9 cellular contexts compared by ENCODE assay signal in genomic region chr16:27326738-27327585, GRCh38. TPM values are rescaled to one million over a fixed set of nuclear protein-coding genes. Genes with fewer than 3 reads are reported as not detected.
DNase-seq lines count a peak whose midpoint lies in the region; FAIRE-seq and TF ChIP-seq lines count a peak whose summit lies in the region.
"Had no signal": no experiment of that assay in that cellular context is flagged by ENCODE, and none has a peak within 500 bp of the region (broad histone marks: within the 10 kb centered on the region; RNA-seq: fewer than 3 reads in every experiment).

No MANE protein-coding gene starts in this region.

- H3K9ac ChIP-seq in H1 (replicated peaks in 1 of 4; ENCODE audit: extremely low read depth in 1 of 4, low read depth in 3 of 4, low read length in 3 of 4) = no peak overlapping the region; a peak in 2 of 7 replicates

- H3K4ac ChIP-seq in H1 (replicated peaks; ENCODE audit: insufficient read length, low read depth, low read length) = peak overlapping the region; percentile 46

- peak overlapping the region; percentile 55; the same call in 1 of the 2 replicates for H2BK15ac ChIP-seq in H1 (ENCODE audit: low read length)

- DNase-seq in GDM1 (lab: John Stamatoyannopoulos, UW) = peak; percentile 22
- DNase-seq in Kasumi-1 (lab: John Stamatoyannopoulos, UW) = peak; percentile 34 to 55
- DNase-seq in activated CD4-positive, alpha-beta T cell treated with anti-CD3 and anti-CD28 coated beads, Interleukin-2, amount 10 ng/mL, durations not matched to agents 7 days and 5 days = peak; percentile 50
- peak; percentile 80 to 88 for DNase-seq in H1 (ENCODE audit: low read depth in 1 of 2, low spot score in 2 of 2)
- peak; percentile 92 for DNase-seq in mesenteric fat pad (ENCODE audit: low spot score)
- peak in 17 of 49 donors; percentile 8 to 63 (median 24) for DNase-seq in substantia nigra (lab: John Stamatoyannopoulos, UW)
- DNase-seq in NCI-H526 (lab: John Stamatoyannopoulos, UW) = no peak
- no peak for DNase-seq in DMS153 (lab: John Stamatoyannopoulos, UW)

- H3K56ac ChIP-seq in H1 (replicated peaks; ENCODE audit: insufficient read length, low read depth, low read length) = no peak overlapping the region

- H4K91ac ChIP-seq in H1 (replicated peaks; ENCODE audit: insufficient read length, low read length) = peak overlapping the region; percentile 86

- H3K14ac ChIP-seq in H1 (ENCODE audit: insufficient read length) = no peak overlapping the region

- peak overlapping the region; percentile 88 for H2BK20ac ChIP-seq in H1 (ENCODE audit: low read length)

- H3K18ac ChIP-seq in H1 (ENCODE audit: extremely low read depth, low read length) = peak overlapping the region; percentile 91

- no peak overlapping the region for H4K5ac ChIP-seq in H1 (ENCODE audit: insufficient read length, low read depth, low read length)

- no peak for FAIRE-seq in H1 (lab: Jason Lieb, UNC)

- H3K9me3 ChIP-seq in H1 (ENCODE audit: insufficient read depth in 2 of 2, low read depth in 1 of 2, low read length in 1 of 2) = no peaks in the 10 kb centered on the region
- H3K9me3 ChIP-seq: SJSA1 had no signal

- peaks cover 77% of the 10 kb centered on the region for H3K36me3 Mint-ChIP-seq in activated CD4-positive, alpha-beta T cell treated with anti-CD3 and anti-CD28 coated beads, Interleukin-2, amount 10 ng/mL, durations not matched to agents 7 days and 5 days (ENCODE audit: low read depth)

- peaks cover 17 to 35% (median 27%) of the 10 kb centered on the region in 4 experiments for H3K4me1 ChIP-seq in H1 (replicated peaks in 1 of 4; ENCODE audit: control insufficient read depth in 3 of 4, insufficient read depth in 4 of 4, low read length in 3 of 4)

- H4K20me1 ChIP-seq in H1 (replicated peaks in 1 of 2; ENCODE audit: control insufficient read depth in 1 of 2, insufficient read depth in 2 of 2, low read length in 2 of 2) = no peaks in the 10 kb centered on the region

- peak overlapping the region; percentile 10 to 32; a peak in 2 of 4 replicates for H3K4me2 ChIP-seq in H1 (ENCODE audit: insufficient read depth in 1 of 2, low read depth in 2 of 2, low read length in 2 of 2)

- H3K79me2 ChIP-seq in H1 (ENCODE audit: control insufficient read depth in 1 of 2, insufficient read depth in 2 of 2, low read length in 2 of 2) = peaks cover 0 to 43% of the 10 kb centered on the region in 2 experiments; a peak in 2 of 4 replicates

- 0 out of 2 replicates have a peak overlapping the region, but pooled peaks have one; percentile 28 for H4K8ac ChIP-seq in H1 (ENCODE audit: extremely low read depth, insufficient read depth, low read length)

- H2AFZ ChIP-seq in H1 (ENCODE audit: low read length) = no peak overlapping the region

- POLR2A ChIA-PET in activated CD4-positive, alpha-beta T cell treated with anti-CD3 and anti-CD28 coated beads, Interleukin-2, amount 10 ng/mL, durations not matched to agents 7 days and 5 days (lab: Charles Lee) = no interaction called here
- POLR2A ChIA-PET in H1 (lab: Charles Lee; ENCODE audit: partially characterized antibody) = interaction anchor here (0.8 to 0.9 kb wide), 2 partner anchors 9 to 93 kb away, joined by 3 read pairs; no protein-coding TSS in a partner anchor

- H2BK120ac ChIP-seq in H1 (replicated peaks; ENCODE audit: low read depth, low read length) = peak overlapping the region; percentile 91

- H3K27ac Mint-ChIP-seq in activated CD4-positive, alpha-beta T cell treated with anti-CD3 and anti-CD28 coated beads, Interleukin-2, amount 10 ng/mL, durations not matched to agents 7 days and 5 days = peak overlapping the region; percentile 85

- peak in 1 of 2 experiments; percentile 63; a peak in 1 of 3 replicates for TF ChIP-seq EP300 in H1 (IDR thresholded peaks at IDR 0.05; ENCODE audit: borderline replicate concordance in 1 of 2, low read depth in 2 of 2, low read length in 2 of 2)

- H3K79me1 ChIP-seq in H1 (ENCODE audit: low read depth, low read length) = peaks cover 3% of the 10 kb centered on the region; the same call in 1 of the 2 replicates

- peak overlapping the region in 1 of 4 experiments; percentile 17; a peak in 1 of 8 replicates for H3K4me3 ChIP-seq in H1 (ENCODE audit: extremely low read depth in 1 of 4, insufficient read depth in 2 of 4, low read depth in 3 of 4, low read length in 4 of 4)
- H3K4me3 ChIP-seq: SJSA1 had no signal

- no peak overlapping the region for H3K23ac ChIP-seq in H1 (ENCODE audit: insufficient read length)

- H3K27me3 Mint-ChIP-seq in activated CD4-positive, alpha-beta T cell treated with anti-CD3 and anti-CD28 coated beads, Interleukin-2, amount 10 ng/mL, durations not matched to agents 7 days and 5 days = no peaks in the 10 kb centered on the region

- H3K27ac ChIP-seq in H1 (ENCODE audit: low read depth, low read length) = peak overlapping the region; percentile 20; the same call in 1 of the 2 replicates
- peak overlapping the region; percentile 66 for H3K27ac ChIP-seq in substantia nigra (ENCODE audit: low read depth, low read length, poor library complexity, severe bottlenecking)
- H3K27ac ChIP-seq: SJSA1 had no signal

- TF ChIP-seq CTCF in H1 (IDR thresholded peaks at IDR 0.05; ENCODE audit: control extremely low read depth in 1 of 3, insufficient read depth in 1 of 3, low read depth in 1 of 3, low read length in 3 of 3) = no peak

- H3K4me1 Mint-ChIP-seq in activated CD4-positive, alpha-beta T cell treated with anti-CD3 and anti-CD28 coated beads, Interleukin-2, amount 10 ng/mL, durations not matched to agents 7 days and 5 days = peaks cover 81% of the 10 kb centered on the region

- H3K9me3 Mint-ChIP-seq in activated CD4-positive, alpha-beta T cell treated with anti-CD3 and anti-CD28 coated beads, Interleukin-2, amount 10 ng/mL, durations not matched to agents 7 days and 5 days = peaks cover 3% of the 10 kb centered on the region

- CTCF ChIA-PET in activated CD4-positive, alpha-beta T cell treated with anti-CD3 and anti-CD28 coated beads, Interleukin-2, amount 10 ng/mL, durations not matched to agents 7 days and 5 days (lab: Charles Lee) = interaction anchor here (1.0 to 2.1 kb wide), 2 partner anchors 9 to 92 kb away, joined by 3 to 6 read pairs; no protein-coding TSS in a partner anchor
- CTCF ChIA-PET in H1 (lab: Charles Lee; ENCODE audit: partially characterized antibody) = interaction anchor here (1.5 to 1.7 kb wide), 3 partner anchors 41 to 147 kb away, joined by 4 to 7 read pairs (median 5); no protein-coding TSS in a partner anchor

- no peaks in the 10 kb centered on the region for H3K27me3 ChIP-seq in H1 (replicated peaks in 1 of 4; ENCODE audit: control insufficient read depth in 3 of 4, extremely low read depth in 1 of 4, insufficient read depth in 3 of 4, low read length in 3 of 4)
- H3K27me3 ChIP-seq: SJSA1 had no signal

- no peaks in the 10 kb centered on the region for H3K23me2 ChIP-seq in H1 (ENCODE audit: low read depth, low read length)

- peak overlapping the region; percentile 96 for H2BK12ac ChIP-seq in H1 (ENCODE audit: low read depth, low read length)

- H3K4me3 Mint-ChIP-seq in activated CD4-positive, alpha-beta T cell treated with anti-CD3 and anti-CD28 coated beads, Interleukin-2, amount 10 ng/mL, durations not matched to agents 7 days and 5 days = peak overlapping the region; percentile 52

- TF ChIP-seq POLR2A in H1 (IDR thresholded peaks at IDR 0.05; ENCODE audit: control extremely low read depth in 1 of 2, low read depth in 2 of 2, low read length in 2 of 2) = no peak

- H2BK5ac ChIP-seq in H1 (ENCODE audit: low read depth, low read length) = peak overlapping the region; percentile 95

- no peaks in the 10 kb centered on the region for H3K36me3 ChIP-seq in H1 (ENCODE audit: control insufficient read depth in 2 of 4, insufficient read depth in 4 of 4, low read length in 3 of 4)
- H3K36me3 ChIP-seq: SJSA1 had no signal

- WGBS in H1 (ENCODE audit: extremely low coverage in 1 of 2, insufficient coverage in 1 of 2, insufficient read length in 1 of 2, insufficient replicate concordance in 2 of 2, low coverage in 1 of 2, low lambda C conversion rate in 2 of 2, missing lambda C conversion rate in 1 of 2), 2 experiments = 18% methylated on average over 17 of the region's 19 CpGs; no CpG with 5 or more reads in 1 of the 2 experiments

- 0 out of 4 replicates have a peak, but pooled peaks of 1 of the 2 experiments have one; percentile 13 for TF ChIP-seq RAD21 in H1 (IDR thresholded peaks at IDR 0.05 in 1 of 2, conservative IDR thresholded peaks at IDR 0.05 in 1 of 2; ENCODE audit: low read depth in 2 of 2, low read length in 2 of 2)

- peak overlapping the region; percentile 76; the same call in 1 of the 2 replicates for H2AK5ac ChIP-seq in H1 (ENCODE audit: low read depth, low read length)

TF ChIP-seq in H1, 55 proteins besides CTCF, POLR2A, EP300 and RAD21 (continues in another document):
- TF ChIP-seq MAFK (IDR thresholded peaks at IDR 0.05; ENCODE audit: low read depth, low read length) = no peak
- peak; percentile 36 for TF ChIP-seq CTBP2 (IDR thresholded peaks at IDR 0.05; ENCODE audit: borderline replicate concordance, insufficient read depth, insufficient read length, low read length)

RNA-seq across cellular contexts. Expression of gene IL4R, which starts 13.2 kb away (rescaled TPM):
- total RNA-seq in activated CD4-positive, alpha-beta T cell treated with anti-CD3 and anti-CD28 coated beads, Interleukin-2, amount 10 ng/mL, durations not matched to agents 7 days and 5 days = 100 to 1,000 TPM; 242 to 262 TPM
- total RNA-seq in H1 (2021; fragmentation: NEBNext Ultra II Directional; extraction: Animal tissue kit (Norgen Biotek cat#: 25700)) = 29.4 and 32.7 TPM in 2 replicates
- polyA plus RNA-seq in H1 (2011; rRNA removed) = 29.1 and 38.2 TPM in 2 replicates
- polyA plus RNA-seq in H1 (2011; cell fraction: cytosol; rRNA removed) = 25.4 TPM
- 31.2 TPM for polyA plus RNA-seq in H1 (2011; cell fraction: nucleus; rRNA removed)
- 22.5 to 25.9 TPM (median 24.5 TPM) in 4 replicates for polyA plus RNA-seq in H1 (2012, experiment 1 of 2)
- polyA plus RNA-seq in H1 (2012, experiment 2 of 2) = 21.4 TPM
- 34.5 TPM for polyA plus RNA-seq in H1 (2013, experiment 1 of 2)
- polyA plus RNA-seq in H1 (2013, experiment 2 of 2) = 34.4 TPM
- 26.9 and 37.0 TPM in 2 replicates for polyA minus RNA-seq in H1 (2011; rRNA and poly(A)+ RNA removed)
- 15.6 TPM for polyA minus RNA-seq in H1 (2011; cell fraction: cytosol; rRNA and poly(A)+ RNA removed)
- 17.7 TPM for polyA minus RNA-seq in H1 (2011; cell fraction: nucleus; rRNA and poly(A)+ RNA removed)
- total RNA-seq in mesenteric fat pad = 85.8 TPM

RNA-seq across cellular contexts. Expression of gene NSMCE1, which starts 58.4 kb away (rescaled TPM):
- total RNA-seq in activated CD4-positive, alpha-beta T cell treated with anti-CD3 and anti-CD28 coated beads, Interleukin-2, amount 10 ng/mL, durations not matched to agents 7 days and 5 days = 100 to 1,000 TPM in 1 of 2 experiments, 10 to 100 TPM in 1; 95.8 to 106 TPM
- total RNA-seq in H1 (2021; fragmentation: NEBNext Ultra II Directional; extraction: Animal tissue kit (Norgen Biotek cat#: 25700)) = 16.6 and 18.4 TPM in 2 replicates
- 8.1 and 8.7 TPM in 2 replicates for polyA plus RNA-seq in H1 (2011; rRNA removed)
- polyA plus RNA-seq in H1 (2011; cell fraction: cytosol; rRNA removed) = 14.7 TPM
- 7.4 TPM for polyA plus RNA-seq in H1 (2011; cell fraction: nucleus; rRNA removed)
- 20.7 to 29.4 TPM (median 24.4 TPM) in 4 replicates for polyA plus RNA-seq in H1 (2012, experiment 1 of 2)
- polyA plus RNA-seq in H1 (2012, experiment 2 of 2) = 29.3 TPM
- polyA plus RNA-seq in H1 (2013, experiment 1 of 2) = 35.3 TPM
- polyA plus RNA-seq in H1 (2013, experiment 2 of 2) = 37.6 TPM
- polyA minus RNA-seq in H1 (2011; rRNA and poly(A)+ RNA removed) = 6.5 and 28.8 TPM in 2 replicates
- polyA minus RNA-seq in H1 (2011; cell fraction: cytosol; rRNA and poly(A)+ RNA removed) = 7.0 TPM
- 3.3 TPM for polyA minus RNA-seq in H1 (2011; cell fraction: nucleus; rRNA and poly(A)+ RNA removed)
- total RNA-seq in mesenteric fat pad = 39.6 TPM

Comparison
In these comparisons a context has a peak if more than half of its experiments do, and no peak if none do; other contexts are left out.
1. DNase-seq: peak in GDM1 (single experiment), Kasumi-1 (2 of 2), activated CD4-positive, alpha-beta T cell treated with anti-CD3 and anti-CD28 coated beads, Interleukin-2, amount 10 ng/mL, durations not matched to agents 7 days and 5 days (single experiment), H1 (2 of 2) and mesenteric fat pad (single experiment); none in NCI-H526 (0 of 2) and DMS153 (single experiment).